Comparison of ENCODE assay signal across 8 cellular contexts in genomic region chr12:120709976-120710804, GRCh38. TPM values are rescaled to one million over a fixed set of nuclear protein-coding genes. Genes with fewer than 3 reads are reported as not detected.
A peak's percentile ranks its signal among the peaks of the same experiment; 100 is the strongest.
DNase-seq lines count a peak whose midpoint lies in the region; ATAC-seq and TF ChIP-seq lines count a peak whose summit lies in the region.

Gene UNC119B, plus strand, starts transcription at chr12:120710458. Its CDS starts 17 bp downstream, at chr12:120710475.

- TF ChIP-seq CTCF in glutamatergic neuron (IDR thresholded peaks at IDR 0.05; ENCODE audit: partially characterized antibody, unreplicated experiment) (no peak), omental fat pad (IDR thresholded peaks at IDR 0.05) (no peak)

- no peaks in the 10 kb centered on the region for H3K27me3 ChIP-seq in HUES6 (ENCODE audit: control insufficient read depth, insufficient read depth, low read length)

- H3K9me3 Mint-ChIP-seq in activated naive CD4-positive, alpha-beta T cell treated with anti-CD3 and anti-CD28 coated beads, Interleukin-2, amount 10 ng/mL, durations not matched to agents 7 days and 5 days: no peaks in the 10 kb centered on the region
- H3K9me3 Mint-ChIP-seq in glutamatergic neuron (ENCODE audit: unreplicated experiment): no peaks in the 10 kb centered on the region

- H3K36me3 Mint-ChIP-seq in activated naive CD4-positive, alpha-beta T cell treated with anti-CD3 and anti-CD28 coated beads, Interleukin-2, amount 10 ng/mL, durations not matched to agents 7 days and 5 days: peaks cover 17% of the 10 kb centered on the region
- H3K36me3 Mint-ChIP-seq in glutamatergic neuron (ENCODE audit: unreplicated experiment): no peaks in the 10 kb centered on the region

- H3K4me1 ChIP-seq in HUES6 (ENCODE audit: control insufficient read depth, insufficient read depth, low read length): peaks cover 12% of the 10 kb centered on the region

- H3K4me1 Mint-ChIP-seq in activated naive CD4-positive, alpha-beta T cell treated with anti-CD3 and anti-CD28 coated beads, Interleukin-2, amount 10 ng/mL, durations not matched to agents 7 days and 5 days: peaks cover 42% of the 10 kb centered on the region
- H3K4me1 Mint-ChIP-seq in glutamatergic neuron (ENCODE audit: low read depth, unreplicated experiment): peaks cover 11% of the 10 kb centered on the region

- peaks cover 19% of the 10 kb centered on the region for H3K36me3 ChIP-seq in HUES6 (ENCODE audit: control insufficient read depth, insufficient read depth, low read length)
- H3K36me3 ChIP-seq in SK-N-MC (ENCODE audit: insufficient read depth, low read length): peaks cover 22% of the 10 kb centered on the region

- no peaks in the 10 kb centered on the region for H3K9me3 ChIP-seq in HUES6 (ENCODE audit: control insufficient read depth, insufficient read depth, low read depth, low read length)
- H3K9me3 ChIP-seq in SK-N-MC (ENCODE audit: low read depth, low read length): no peaks in the 10 kb centered on the region

- peak within 1 kb of the TSS; percentile 89 for H3K4me3 ChIP-seq in HUES6 (ENCODE audit: low read depth, low read length)
- peak within 1 kb of the TSS; percentile 91 for H3K4me3 ChIP-seq in SK-N-MC

- peak; percentile 73 for ATAC-seq in GM19455 (IDR thresholded peaks at IDR 0.05; ENCODE audit: unreplicated experiment)
- peak; percentile 71 for ATAC-seq in omental fat pad (ENCODE audit: low FRiP score)

- CTCF ChIA-PET in activated naive CD4-positive, alpha-beta T cell treated with anti-CD3 and anti-CD28 coated beads, Interleukin-2, amount 10 ng/mL, durations not matched to agents 7 days and 5 days (lab: Charles Lee): interaction anchor here (0.9 to 5.5 kb wide), 7 partner anchors 10 to 128 kb away, joined by 3 to 50 read pairs (median 6); partner anchors contain the start of gene POP5

- H3K27ac ChIP-seq in HUES6 (ENCODE audit: low read depth, low read length) (peak within 1 kb of the TSS; percentile 85), SK-N-MC (0 out of 2 replicates have a peak within 1 kb of the TSS, but pooled peaks have one; percentile 6), temporal lobe (ENCODE audit: low read depth, low read length) (peak within 1 kb of the TSS; percentile 50)

- peak within 1 kb of the TSS; percentile 75 for H3K27ac Mint-ChIP-seq in activated naive CD4-positive, alpha-beta T cell treated with anti-CD3 and anti-CD28 coated beads, Interleukin-2, amount 10 ng/mL, durations not matched to agents 7 days and 5 days
- peak within 1 kb of the TSS; percentile 76 for H3K27ac Mint-ChIP-seq in glutamatergic neuron (ENCODE audit: unreplicated experiment)

- peak; percentile 63 for DNase-seq in CD1c-positive myeloid dendritic cell (ENCODE audit: extremely low spot score)
- DNase-seq in SK-N-MC (ENCODE audit: low read depth, low spot score): no peak
- DNase-seq in activated naive CD4-positive, alpha-beta T cell treated with anti-CD3 and anti-CD28 coated beads, Interleukin-2, amount 10 ng/mL, durations not matched to agents 7 days and 5 days: peak; percentile 83
- peak; percentile 81 for DNase-seq in glutamatergic neuron
- DNase-seq in omental fat pad (ENCODE audit: low spot score): no peak

- H3K9ac ChIP-seq in HUES6 (ENCODE audit: low read length): peak within 1 kb of the TSS; percentile 91
- peak within 1 kb of the TSS; percentile 91 for H3K9ac ChIP-seq in SK-N-MC (ENCODE audit: insufficient read length)

- peak within 1 kb of the TSS; percentile 83 for H3K4me3 Mint-ChIP-seq in activated naive CD4-positive, alpha-beta T cell treated with anti-CD3 and anti-CD28 coated beads, Interleukin-2, amount 10 ng/mL, durations not matched to agents 7 days and 5 days
- H3K4me3 Mint-ChIP-seq in glutamatergic neuron (ENCODE audit: unreplicated experiment): peak within 1 kb of the TSS; percentile 94

- no peaks in the 10 kb centered on the region for H3K27me3 Mint-ChIP-seq in activated naive CD4-positive, alpha-beta T cell treated with anti-CD3 and anti-CD28 coated beads, Interleukin-2, amount 10 ng/mL, durations not matched to agents 7 days and 5 days
- H3K27me3 Mint-ChIP-seq in glutamatergic neuron (ENCODE audit: unreplicated experiment): peaks cover 2% of the 10 kb centered on the region

RNA-seq across cellular contexts. Expression of gene UNC119B, which starts in this region (rescaled TPM):
- total RNA-seq in glutamatergic neuron (ENCODE audit: unreplicated experiment): 16.2 TPM
- 10 to 100 TPM; 19.6 to 38.1 (median 21.8) TPM for total RNA-seq in omental fat pad
- total RNA-seq in temporal lobe: 16.5 TPM

Comparison
In these comparisons a context has a peak if more than half of its experiments do, and no peak if none do; other contexts are left out.
1. DNase-seq: peak in CD1c-positive myeloid dendritic cell (single experiment), activated naive CD4-positive, alpha-beta T cell treated with anti-CD3 and anti-CD28 coated beads, Interleukin-2, amount 10 ng/mL, durations not matched to agents 7 days and 5 days (single experiment) and glutamatergic neuron (single experiment); none in SK-N-MC (single experiment) and omental fat pad (single experiment).
2. H3K27ac ChIP-seq: peak in every context shown above with its lines; median percentile 85 in HUES6; 50 in temporal lobe; 6 in SK-N-MC.